ENCODE assay signal across 1 cellular context in the genomic region with DNA sequence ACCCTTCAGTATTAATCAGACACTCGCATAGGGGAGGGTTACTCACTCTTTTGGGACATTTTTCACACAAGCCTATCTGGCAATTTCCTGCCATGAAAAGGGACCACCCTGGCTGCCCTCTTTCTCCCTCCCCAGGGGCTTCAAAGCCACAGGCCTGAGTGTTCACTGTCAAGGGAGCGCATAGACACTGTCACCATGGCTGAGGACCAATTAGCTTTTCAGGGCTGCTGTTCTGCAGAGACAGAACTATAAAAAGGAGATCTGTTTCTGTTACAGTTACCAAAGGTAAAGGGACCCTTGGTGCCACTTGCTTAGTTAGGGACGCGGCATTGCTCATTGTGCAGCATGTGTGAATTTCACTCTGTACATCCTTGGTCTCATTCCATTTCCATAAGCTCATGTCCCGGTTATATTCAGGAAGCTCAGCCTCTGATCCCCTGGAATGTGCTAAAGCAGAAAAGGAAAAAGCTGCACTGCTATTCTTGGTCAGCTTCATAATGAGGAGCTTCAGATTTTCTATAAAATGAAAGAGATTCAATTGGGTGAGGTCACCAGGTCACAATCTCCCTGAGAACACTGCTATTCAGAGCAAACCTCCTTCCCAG.
TF ChIP-seq lines count a peak whose summit lies in the region.

No MANE protein-coding gene starts in this region.

TF ChIP-seq in endothelial cell of umbilical vein, 7 proteins besides CTCF, POLR2A, EP300 and RAD21:
- peak; percentile 57 for TF ChIP-seq JUN (IDR thresholded peaks at IDR 0.05; ENCODE audit: borderline replicate concordance, insufficient read depth, insufficient read length, low read depth)
- TF ChIP-seq, protein P1, sequence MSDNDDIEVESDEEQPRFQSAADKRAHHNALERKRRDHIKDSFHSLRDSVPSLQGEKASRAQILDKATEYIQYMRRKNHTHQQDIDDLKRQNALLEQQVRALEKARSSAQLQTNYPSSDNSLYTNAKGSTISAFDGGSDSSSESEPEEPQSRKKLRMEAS (IDR thresholded peaks at IDR 0.05; ENCODE audit: insufficient read depth, insufficient read length) = no peak
